In genomic region chr17:47119746-47120520, GRCh38 we compare ENCODE assay signal across 12 cellular contexts.
A peak's percentile ranks its signal among the peaks of the same experiment; 100 is the strongest.
DNase-seq lines count a peak whose midpoint lies in the region; ATAC-seq, FAIRE-seq and TF ChIP-seq lines count a peak whose summit lies in the region.
"Had no signal": no experiment of that assay in that cellular context is flagged by ENCODE, and none has a peak within 500 bp of the region (broad histone marks: within the 10 kb centered on the region; RNA-seq: fewer than 3 reads in every experiment).

No MANE protein-coding gene starts in this region.

- peak overlapping the region; percentile 14; the same call in 1 of the 2 replicates for H3K18ac ChIP-seq in IMR-90 (ENCODE audit: low read depth, low read length)

- intact Hi-C loops in IMR-90 (cut with micrococcal nuclease), result loop anchor here (5.0 kb wide), 1 partner anchor 178 kb away; no protein-coding TSS in a partner anchor

- peak overlapping the region; percentile 66 for H2BK5ac ChIP-seq in IMR-90 (ENCODE audit: low read depth, low read length, poor library complexity, severe bottlenecking)

- H3K4me3 ChIP-seq in IMR-90 (ENCODE audit: insufficient read depth, low read depth, low read length) (no peak overlapping the region), bronchial epithelial cell (ENCODE audit: low read depth, low read length) (no peak overlapping the region)

- no CpG with 5 or more reads among the region's 2 CpGs for WGBS in IMR-90 (ENCODE audit: extremely low coverage in 2 of 2, insufficient read length in 1 of 2), 2 experiments

- no peak overlapping the region for H2BK15ac ChIP-seq in IMR-90 (ENCODE audit: low read depth, low read length)

- H3K9me3 ChIP-seq in IMR-90 (ENCODE audit: control insufficient read depth, insufficient read depth, low read length), result no peaks in the 10 kb centered on the region

- H3K4ac ChIP-seq in IMR-90 (ENCODE audit: low read depth, low read length), result peak overlapping the region; percentile 5; the same call in 1 of the 2 replicates

- H3K36me3 ChIP-seq in IMR-90 (ENCODE audit: control insufficient read depth, insufficient read depth, low read length) (peaks cover 18% of the 10 kb centered on the region), bronchial epithelial cell (ENCODE audit: control insufficient read depth, insufficient read depth, low read length) (no peaks in the 10 kb centered on the region)

- no peak overlapping the region for H2AK9ac ChIP-seq in IMR-90 (replicated peaks; ENCODE audit: low read depth, low read length, poor library complexity)

- H4K8ac ChIP-seq in IMR-90 (ENCODE audit: low read depth in 2 of 2, low read length in 2 of 2), result no peak overlapping the region

- peak overlapping the region; percentile 21; the same call in 1 of the 2 replicates for H2BK120ac ChIP-seq in IMR-90 (ENCODE audit: low read depth, low read length)

- H2AFZ ChIP-seq in IMR-90 (replicated peaks; ENCODE audit: low read length, poor library complexity), result no peak overlapping the region

- H3K79me1 ChIP-seq in IMR-90 (ENCODE audit: low read depth in 1 of 2, low read length in 2 of 2), result peaks cover 5 to 16% of the 10 kb centered on the region in 2 experiments; a peak in 3 of 4 replicates

- CTCF ChIA-PET in IMR-90 (lab: Yijun Ruan, JAX), result no interaction called here

- no peak overlapping the region; the same call in 1 of the 2 replicates for H4K5ac ChIP-seq in IMR-90 (ENCODE audit: low read depth, low read length)

- H3K9me1 ChIP-seq in IMR-90 (ENCODE audit: insufficient read depth, low read length), result peaks cover 10% of the 10 kb centered on the region

- H2BK20ac ChIP-seq in IMR-90 (ENCODE audit: low read depth, low read length), result no peak overlapping the region

- TSS peak; percentile 70 for BruUV-seq in IMR-90 (replicated peaks; lab: Mats Ljungman, UMichigan)

- H2AK5ac ChIP-seq in IMR-90 (ENCODE audit: low read depth, low read length), result no peak overlapping the region

- no peak for TF ChIP-seq RAD21 in IMR-90 (IDR thresholded peaks at IDR 0.05; ENCODE audit: low read length)

- no peak overlapping the region for H3K14ac ChIP-seq in IMR-90 (replicated peaks; ENCODE audit: low read depth, low read length)

- peak; percentile 85 for DNase-seq in ELR (ENCODE audit: low read depth)
- peak; percentile 76 for DNase-seq in IMR-90
- DNase-seq in bronchial epithelial cell (ENCODE audit: low read depth), result peak; percentile 51
- peak; percentile 41 for DNase-seq in non-pigmented ciliary epithelial cell (ENCODE audit: low read depth)
- no peak for DNase-seq in stimulated activated CD4-positive, alpha-beta T cell treated with anti-CD3 and anti-CD28 coated beads, Interleukin-15, amount 100 ng/mL, for 24 hours
- no peak for DNase-seq in NCI-H526 treated with DMSO at 0.1 percent for 48 hours (lab: John Stamatoyannopoulos, UW)
- DNase-seq in NCI-H510A (lab: John Stamatoyannopoulos, UW), result no peak
- DNase-seq: activated CD4-positive, alpha-beta T cell treated with anti-CD3 and anti-CD28 coated beads, Interleukin-2, amount 50 U/mL, for 48 hours; cerebellar nuclear complex; hippocampal formation; NCI-H345; stimulated activated CD4-positive, alpha-beta T cell treated with anti-CD3 and anti-CD28 coated beads, Interleukin-1b, Interleukin-23, amount 100 ng/mL, for 48 hours had no signal

- TF ChIP-seq CTCF in IMR-90 (conservative IDR thresholded peaks at IDR 0.05; ENCODE audit: low read depth, low read length) (no peak), bronchial epithelial cell (IDR thresholded peaks at IDR 0.05; ENCODE audit: insufficient read depth, low read length, severe bottlenecking) (no peak)

- peak; percentile 82 for ATAC-seq in IMR-90 (ENCODE audit: low read depth)

- POLR2A ChIA-PET in IMR-90 (lab: Charles Lee; ENCODE audit: unreplicated experiment), result no interaction called here

- H3K4me2 ChIP-seq in IMR-90 (ENCODE audit: low read depth, low read length), result peak overlapping the region; percentile 50; the same call in 1 of the 2 replicates

- FAIRE-seq in bronchial epithelial cell (lab: Jason Lieb, UNC), result no peak

- H3K23ac ChIP-seq in IMR-90 (ENCODE audit: low read depth, low read length), result no peak overlapping the region

- TF ChIP-seq POLR2A in IMR-90 (IDR thresholded peaks at IDR 0.05; ENCODE audit: low read depth, low read length), result no peak

- H4K20me1 ChIP-seq in IMR-90 (ENCODE audit: insufficient read depth, low read length), result peaks cover 13% of the 10 kb centered on the region; the same call in 1 of the 2 replicates

- in situ Hi-C loops in IMR-90 (cut with MboI; ENCODE audit: low sequenced_read_pairs), result no loop called here

- H4K91ac ChIP-seq in IMR-90 (ENCODE audit: insufficient read depth, low read depth, low read length), result no peak overlapping the region

- no peak overlapping the region for H3K9ac ChIP-seq in IMR-90 (ENCODE audit: low read depth, low read length)

- peaks cover 4% of the 10 kb centered on the region for H3K4me1 ChIP-seq in IMR-90 (ENCODE audit: control insufficient read depth, insufficient read depth, low read length)

- H3K27ac ChIP-seq in IMR-90 (ENCODE audit: insufficient read depth, low read length), result no peak overlapping the region

- no peaks in the 10 kb centered on the region for H3K27me3 ChIP-seq in IMR-90 (ENCODE audit: control insufficient read depth, insufficient read depth, low read length)
- H3K27me3 ChIP-seq in bronchial epithelial cell (ENCODE audit: control insufficient read depth, insufficient read depth, low read length), result no peaks in the 10 kb centered on the region

- H3K56ac ChIP-seq in IMR-90 (ENCODE audit: extremely low read depth, insufficient read depth, low read length), result no peak overlapping the region

- dilution Hi-C loops in IMR-90 (cut with HindIII; ENCODE audit: low sequenced_read_pairs, unreplicated experiment), result no loop called here

TF ChIP-seq in IMR-90, 13 proteins besides CTCF, POLR2A, EP300 and RAD21:
- TF ChIP-seq FOS (IDR thresholded peaks at IDR 0.05; ENCODE audit: low read depth, low read length) (peak; percentile 49; the same call in 1 of the 2 replicates), MAZ (IDR thresholded peaks at IDR 0.05; ENCODE audit: borderline replicate concordance, low read depth, low read length) (no peak)
- TF ChIP-seq, protein P1, sequence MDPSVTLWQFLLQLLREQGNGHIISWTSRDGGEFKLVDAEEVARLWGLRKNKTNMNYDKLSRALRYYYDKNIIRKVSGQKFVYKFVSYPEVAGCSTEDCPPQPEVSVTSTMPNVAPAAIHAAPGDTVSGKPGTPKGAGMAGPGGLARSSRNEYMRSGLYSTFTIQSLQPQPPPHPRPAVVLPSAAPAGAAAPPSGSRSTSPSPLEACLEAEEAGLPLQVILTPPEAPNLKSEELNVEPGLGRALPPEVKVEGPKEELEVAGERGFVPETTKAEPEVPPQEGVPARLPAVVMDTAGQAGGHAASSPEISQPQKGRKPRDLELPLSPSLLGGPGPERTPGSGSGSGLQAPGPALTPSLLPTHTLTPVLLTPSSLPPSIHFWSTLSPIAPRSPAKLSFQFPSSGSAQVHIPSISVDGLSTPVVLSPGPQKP (IDR thresholded peaks at IDR 0.05; ENCODE audit: borderline replicate concordance, low read depth, low read length), result no peak

Comparison
In these comparisons a context has a peak if more than half of its experiments do, and no peak if none do; other contexts are left out.
1. DNase-seq: peak in ELR (single experiment), IMR-90 (single experiment), bronchial epithelial cell (single experiment) and non-pigmented ciliary epithelial cell (single experiment); none in stimulated activated CD4-positive, alpha-beta T cell treated with anti-CD3 and anti-CD28 coated beads, Interleukin-15, amount 100 ng/mL, for 24 hours (single experiment), NCI-H526 treated with DMSO at 0.1 percent for 48 hours (single experiment) and NCI-H510A (single experiment).